1 cellular context compared by ENCODE assay signal in the genomic region with DNA sequence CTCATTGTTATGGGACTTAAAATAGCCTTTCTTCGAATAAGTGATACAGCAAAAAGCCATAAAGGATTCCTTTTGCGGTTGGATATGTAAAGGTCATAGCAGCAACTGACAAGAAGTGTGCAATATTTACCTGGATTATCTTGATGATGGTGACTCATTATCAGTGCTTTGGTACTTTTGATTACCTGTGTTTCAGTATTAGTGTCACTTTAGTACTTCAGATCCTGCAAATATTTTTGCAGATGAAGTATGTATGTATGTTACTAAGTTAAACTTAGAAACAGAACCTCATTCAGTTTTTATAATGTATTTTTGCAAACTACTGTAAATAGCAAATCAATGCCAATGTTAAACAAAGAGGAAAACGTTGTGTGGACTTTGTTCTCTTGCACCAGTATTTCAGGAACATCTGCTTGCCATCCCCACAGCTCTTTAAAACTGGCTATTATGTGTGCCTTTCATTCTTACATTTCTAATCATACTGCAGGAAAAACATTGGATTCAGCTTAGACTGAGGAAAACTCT.
TF ChIP-seq lines count a peak whose summit lies in the region.

No MANE protein-coding gene starts in this region.

TF ChIP-seq in HepG2, 621 proteins besides CTCF, POLR2A, EP300 and RAD21 (continued from another document and continues in another):
- TF ChIP-seq SIX4 (CRISPR knock-in tag; IDR thresholded peaks at IDR 0.05) (no peak), THAP11 (CRISPR knock-in tag; IDR thresholded peaks at IDR 0.05) (peak; percentile 54), FOXM1 (CRISPR knock-in tag; IDR thresholded peaks at IDR 0.05) (no peak), PAF1 (CRISPR knock-in tag; IDR thresholded peaks at IDR 0.05) (no peak), ZKSCAN8 (CRISPR knock-in tag; IDR thresholded peaks at IDR 0.05; ENCODE audit: borderline replicate concordance) (0 out of 2 replicates have a peak, but pooled peaks have one; percentile 24), NFE2L2 (IDR thresholded peaks at IDR 0.05; ENCODE audit: low read length) (peak; percentile 68), ZNF143 (CRISPR knock-in tag; IDR thresholded peaks at IDR 0.05) (no peak), ZNF83 (CRISPR knock-in tag; IDR thresholded peaks at IDR 0.05; ENCODE audit: borderline replicate concordance) (no peak), IKZF1 (IDR thresholded peaks at IDR 0.05) (no peak), ZNF331 (CRISPR knock-in tag; IDR thresholded peaks at IDR 0.05) (peak; percentile 73), TCF12 (IDR thresholded peaks at IDR 0.05) (no peak), TCF12 (CRISPR knock-in tag; IDR thresholded peaks at IDR 0.05) (no peak; the same call in 1 of the 2 replicates), ZNF557 (CRISPR knock-in tag; IDR thresholded peaks at IDR 0.05) (no peak), FOXO1 (CRISPR knock-in tag; IDR thresholded peaks at IDR 0.05) (peak; percentile 62), GATA4 (IDR thresholded peaks at IDR 0.05; ENCODE audit: borderline replicate concordance, low read depth) (peak; percentile 92), ZNF552 (CRISPR knock-in tag; IDR thresholded peaks at IDR 0.05; ENCODE audit: borderline replicate concordance) (no peak), XBP1 (CRISPR knock-in tag; IDR thresholded peaks at IDR 0.05) (no peak), ZMYM2 (CRISPR knock-in tag; IDR thresholded peaks at IDR 0.05) (no peak), ZSCAN29 (CRISPR knock-in tag; conservative IDR thresholded peaks at IDR 0.05) (0 out of 2 replicates have a peak, but pooled peaks have one; percentile 32), NCOA2 (CRISPR knock-in tag; IDR thresholded peaks at IDR 0.05) (peak; percentile 89), ZNF136 (CRISPR knock-in tag; IDR thresholded peaks at IDR 0.05; ENCODE audit: low read depth) (no peak), ZIK1 (CRISPR knock-in tag; IDR thresholded peaks at IDR 0.05; ENCODE audit: borderline replicate concordance, low read depth) (no peak), MAFK (conservative IDR thresholded peaks at IDR 0.05 in 1 of 2, IDR thresholded peaks at IDR 0.05 in 1 of 2; ENCODE audit: low read length in 2 of 2) (no peak), ZNF383 (CRISPR knock-in tag; IDR thresholded peaks at IDR 0.05; ENCODE audit: borderline replicate concordance) (no peak), SMC3 (IDR thresholded peaks at IDR 0.05; ENCODE audit: low read length) (no peak), ZNF205 (CRISPR knock-in tag; IDR thresholded peaks at IDR 0.05) (peak; percentile 31; the same call in 1 of the 2 replicates), ZNF788 (CRISPR knock-in tag; IDR thresholded peaks at IDR 0.05; ENCODE audit: borderline replicate concordance) (no peak), ZNF709 (CRISPR knock-in tag; IDR thresholded peaks at IDR 0.05) (no peak), TAF15 (IDR thresholded peaks at IDR 0.05; ENCODE audit: low read depth, low read length, poor library complexity, severe bottlenecking) (no peak), ZMYM4 (CRISPR knock-in tag; IDR thresholded peaks at IDR 0.05) (no peak; the same call in 1 of the 2 replicates), ELF4 (CRISPR knock-in tag; IDR thresholded peaks at IDR 0.05; ENCODE audit: borderline replicate concordance) (no peak), ZEB1 (IDR thresholded peaks at IDR 0.05; ENCODE audit: insufficient replicate concordance, low read depth) (peak; percentile 62), HNRNPUL1 (IDR thresholded peaks at IDR 0.05; ENCODE audit: low read depth, low read length) (no peak), MXD4 (CRISPR knock-in tag; IDR thresholded peaks at IDR 0.05) (no peak), ZSCAN31 (CRISPR knock-in tag; IDR thresholded peaks at IDR 0.05; ENCODE audit: low read depth) (no peak), PRMT3 (CRISPR knock-in tag; IDR thresholded peaks at IDR 0.05; ENCODE audit: borderline replicate concordance, low read depth) (no peak), ZSCAN30 (CRISPR knock-in tag; IDR thresholded peaks at IDR 0.05) (no peak), KAT8 (CRISPR knock-in tag; IDR thresholded peaks at IDR 0.05) (peak; percentile 68), ZNF768 (CRISPR knock-in tag; IDR thresholded peaks at IDR 0.05) (no peak), FOSL1 (CRISPR knock-in tag; IDR thresholded peaks at IDR 0.05; ENCODE audit: borderline replicate concordance) (peak; percentile 94)
- TF ChIP-seq, protein P1, sequence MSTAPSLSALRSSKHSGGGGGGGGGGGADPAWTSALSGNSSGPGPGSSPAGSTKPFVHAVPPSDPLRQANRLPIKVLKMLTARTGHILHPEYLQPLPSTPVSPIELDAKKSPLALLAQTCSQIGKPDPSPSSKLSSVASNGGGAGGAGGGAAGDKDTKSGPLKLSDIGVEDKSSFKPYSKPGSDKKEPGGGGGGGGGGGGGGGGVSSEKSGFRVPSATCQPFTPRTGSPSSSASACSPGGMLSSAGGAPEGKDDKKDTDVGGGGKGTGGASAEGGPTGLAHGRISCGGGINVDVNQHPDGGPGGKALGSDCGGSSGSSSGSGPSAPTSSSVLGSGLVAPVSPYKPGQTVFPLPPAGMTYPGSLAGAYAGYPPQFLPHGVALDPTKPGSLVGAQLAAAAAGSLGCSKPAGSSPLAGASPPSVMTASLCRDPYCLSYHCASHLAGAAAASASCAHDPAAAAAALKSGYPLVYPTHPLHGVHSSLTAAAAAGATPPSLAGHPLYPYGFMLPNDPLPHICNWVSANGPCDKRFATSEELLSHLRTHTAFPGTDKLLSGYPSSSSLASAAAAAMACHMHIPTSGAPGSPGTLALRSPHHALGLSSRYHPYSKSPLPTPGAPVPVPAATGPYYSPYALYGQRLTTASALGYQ (CRISPR knock-in tag; IDR thresholded peaks at IDR 0.05): peak; percentile 83
- TF ChIP-seq, protein P2, sequence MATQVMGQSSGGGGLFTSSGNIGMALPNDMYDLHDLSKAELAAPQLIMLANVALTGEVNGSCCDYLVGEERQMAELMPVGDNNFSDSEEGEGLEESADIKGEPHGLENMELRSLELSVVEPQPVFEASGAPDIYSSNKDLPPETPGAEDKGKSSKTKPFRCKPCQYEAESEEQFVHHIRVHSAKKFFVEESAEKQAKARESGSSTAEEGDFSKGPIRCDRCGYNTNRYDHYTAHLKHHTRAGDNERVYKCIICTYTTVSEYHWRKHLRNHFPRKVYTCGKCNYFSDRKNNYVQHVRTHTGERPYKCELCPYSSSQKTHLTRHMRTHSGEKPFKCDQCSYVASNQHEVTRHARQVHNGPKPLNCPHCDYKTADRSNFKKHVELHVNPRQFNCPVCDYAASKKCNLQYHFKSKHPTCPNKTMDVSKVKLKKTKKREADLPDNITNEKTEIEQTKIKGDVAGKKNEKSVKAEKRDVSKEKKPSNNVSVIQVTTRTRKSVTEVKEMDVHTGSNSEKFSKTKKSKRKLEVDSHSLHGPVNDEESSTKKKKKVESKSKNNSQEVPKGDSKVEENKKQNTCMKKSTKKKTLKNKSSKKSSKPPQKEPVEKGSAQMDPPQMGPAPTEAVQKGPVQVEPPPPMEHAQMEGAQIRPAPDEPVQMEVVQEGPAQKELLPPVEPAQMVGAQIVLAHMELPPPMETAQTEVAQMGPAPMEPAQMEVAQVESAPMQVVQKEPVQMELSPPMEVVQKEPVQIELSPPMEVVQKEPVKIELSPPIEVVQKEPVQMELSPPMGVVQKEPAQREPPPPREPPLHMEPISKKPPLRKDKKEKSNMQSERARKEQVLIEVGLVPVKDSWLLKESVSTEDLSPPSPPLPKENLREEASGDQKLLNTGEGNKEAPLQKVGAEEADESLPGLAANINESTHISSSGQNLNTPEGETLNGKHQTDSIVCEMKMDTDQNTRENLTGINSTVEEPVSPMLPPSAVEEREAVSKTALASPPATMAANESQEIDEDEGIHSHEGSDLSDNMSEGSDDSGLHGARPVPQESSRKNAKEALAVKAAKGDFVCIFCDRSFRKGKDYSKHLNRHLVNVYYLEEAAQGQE (IDR thresholded peaks at IDR 0.05; ENCODE audit: borderline replicate concordance in 1 of 2, low read depth in 1 of 2, low read length in 2 of 2): no peak
- TF ChIP-seq, protein P3, sequence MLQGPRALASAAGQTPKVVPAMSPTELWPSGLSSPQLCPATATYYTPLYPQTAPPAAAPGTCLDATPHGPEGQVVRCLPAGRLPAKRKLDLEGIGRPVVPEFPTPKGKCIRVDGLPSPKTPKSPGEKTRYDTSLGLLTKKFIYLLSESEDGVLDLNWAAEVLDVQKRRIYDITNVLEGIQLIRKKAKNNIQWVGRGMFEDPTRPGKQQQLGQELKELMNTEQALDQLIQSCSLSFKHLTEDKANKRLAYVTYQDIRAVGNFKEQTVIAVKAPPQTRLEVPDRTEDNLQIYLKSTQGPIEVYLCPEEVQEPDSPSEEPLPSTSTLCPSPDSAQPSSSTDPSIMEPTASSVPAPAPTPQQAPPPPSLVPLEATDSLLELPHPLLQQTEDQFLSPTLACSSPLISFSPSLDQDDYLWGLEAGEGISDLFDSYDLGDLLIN (CRISPR knock-in tag; IDR thresholded peaks at IDR 0.05; ENCODE audit: borderline replicate concordance): no peak
- TF ChIP-seq, protein P4, sequence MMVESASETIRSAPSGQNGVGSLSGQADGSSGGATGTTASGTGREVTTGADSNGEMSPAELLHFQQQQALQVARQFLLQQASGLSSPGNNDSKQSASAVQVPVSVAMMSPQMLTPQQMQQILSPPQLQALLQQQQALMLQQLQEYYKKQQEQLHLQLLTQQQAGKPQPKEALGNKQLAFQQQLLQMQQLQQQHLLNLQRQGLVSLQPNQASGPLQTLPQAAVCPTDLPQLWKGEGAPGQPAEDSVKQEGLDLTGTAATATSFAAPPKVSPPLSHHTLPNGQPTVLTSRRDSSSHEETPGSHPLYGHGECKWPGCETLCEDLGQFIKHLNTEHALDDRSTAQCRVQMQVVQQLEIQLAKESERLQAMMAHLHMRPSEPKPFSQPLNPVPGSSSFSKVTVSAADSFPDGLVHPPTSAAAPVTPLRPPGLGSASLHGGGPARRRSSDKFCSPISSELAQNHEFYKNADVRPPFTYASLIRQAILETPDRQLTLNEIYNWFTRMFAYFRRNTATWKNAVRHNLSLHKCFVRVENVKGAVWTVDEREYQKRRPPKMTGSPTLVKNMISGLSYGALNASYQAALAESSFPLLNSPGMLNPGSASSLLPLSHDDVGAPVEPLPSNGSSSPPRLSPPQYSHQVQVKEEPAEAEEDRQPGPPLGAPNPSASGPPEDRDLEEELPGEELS (CRISPR knock-in tag; IDR thresholded peaks at IDR 0.05): peak; percentile 85
- TF ChIP-seq, protein P5, sequence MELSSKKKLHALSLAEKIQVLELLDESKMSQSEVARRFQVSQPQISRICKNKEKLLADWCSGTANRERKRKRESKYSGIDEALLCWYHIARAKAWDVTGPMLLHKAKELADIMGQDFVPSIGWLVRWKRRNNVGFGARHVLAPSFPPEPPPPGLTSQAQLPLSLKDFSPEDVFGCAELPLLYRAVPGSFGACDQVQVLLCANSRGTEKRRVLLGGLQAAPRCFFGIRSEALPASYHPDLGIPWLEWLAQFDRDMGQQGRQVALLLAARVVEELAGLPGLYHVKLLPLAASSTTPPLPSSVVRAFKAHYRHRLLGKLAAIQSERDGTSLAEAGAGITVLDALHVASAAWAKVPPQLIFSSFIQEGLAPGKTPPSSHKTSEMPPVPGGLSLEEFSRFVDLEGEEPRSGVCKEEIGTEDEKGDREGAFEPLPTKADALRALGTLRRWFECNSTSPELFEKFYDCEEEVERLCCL (CRISPR knock-in tag; IDR thresholded peaks at IDR 0.05; ENCODE audit: borderline replicate concordance): no peak
- TF ChIP-seq, protein P6, sequence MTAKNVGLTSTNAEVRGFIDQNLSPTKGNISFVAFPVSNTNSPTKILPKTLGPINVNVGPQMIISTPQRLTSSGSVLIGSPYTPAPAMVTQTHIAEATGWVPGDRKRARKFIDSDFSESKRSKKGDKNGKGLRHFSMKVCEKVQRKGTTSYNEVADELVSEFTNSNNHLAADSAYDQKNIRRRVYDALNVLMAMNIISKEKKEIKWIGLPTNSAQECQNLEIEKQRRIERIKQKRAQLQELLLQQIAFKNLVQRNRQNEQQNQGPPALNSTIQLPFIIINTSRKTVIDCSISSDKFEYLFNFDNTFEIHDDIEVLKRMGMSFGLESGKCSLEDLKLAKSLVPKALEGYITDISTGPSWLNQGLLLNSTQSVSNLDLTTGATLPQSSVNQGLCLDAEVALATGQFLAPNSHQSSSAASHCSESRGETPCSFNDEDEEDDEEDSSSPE (CRISPR knock-in tag; IDR thresholded peaks at IDR 0.05): no peak
- TF ChIP-seq, protein P7, sequence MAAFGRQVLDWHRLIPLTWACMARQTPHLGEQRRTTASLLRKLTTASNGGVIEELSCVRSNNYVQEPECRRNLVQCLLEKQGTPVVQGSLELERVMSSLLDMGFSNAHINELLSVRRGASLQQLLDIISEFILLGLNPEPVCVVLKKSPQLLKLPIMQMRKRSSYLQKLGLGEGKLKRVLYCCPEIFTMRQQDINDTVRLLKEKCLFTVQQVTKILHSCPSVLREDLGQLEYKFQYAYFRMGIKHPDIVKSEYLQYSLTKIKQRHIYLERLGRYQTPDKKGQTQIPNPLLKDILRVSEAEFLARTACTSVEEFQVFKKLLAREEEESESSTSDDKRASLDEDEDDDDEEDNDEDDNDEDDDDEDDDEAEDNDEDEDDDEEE (CRISPR knock-in tag; IDR thresholded peaks at IDR 0.05): no peak
- TF ChIP-seq, protein P8, sequence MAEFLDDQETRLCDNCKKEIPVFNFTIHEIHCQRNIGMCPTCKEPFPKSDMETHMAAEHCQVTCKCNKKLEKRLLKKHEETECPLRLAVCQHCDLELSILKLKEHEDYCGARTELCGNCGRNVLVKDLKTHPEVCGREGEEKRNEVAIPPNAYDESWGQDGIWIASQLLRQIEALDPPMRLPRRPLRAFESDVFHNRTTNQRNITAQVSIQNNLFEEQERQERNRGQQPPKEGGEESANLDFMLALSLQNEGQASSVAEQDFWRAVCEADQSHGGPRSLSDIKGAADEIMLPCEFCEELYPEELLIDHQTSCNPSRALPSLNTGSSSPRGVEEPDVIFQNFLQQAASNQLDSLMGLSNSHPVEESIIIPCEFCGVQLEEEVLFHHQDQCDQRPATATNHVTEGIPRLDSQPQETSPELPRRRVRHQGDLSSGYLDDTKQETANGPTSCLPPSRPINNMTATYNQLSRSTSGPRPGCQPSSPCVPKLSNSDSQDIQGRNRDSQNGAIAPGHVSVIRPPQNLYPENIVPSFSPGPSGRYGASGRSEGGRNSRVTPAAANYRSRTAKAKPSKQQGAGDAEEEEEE (CRISPR knock-in tag; IDR thresholded peaks at IDR 0.05; ENCODE audit: borderline replicate concordance): no peak
- TF ChIP-seq, protein P9, sequence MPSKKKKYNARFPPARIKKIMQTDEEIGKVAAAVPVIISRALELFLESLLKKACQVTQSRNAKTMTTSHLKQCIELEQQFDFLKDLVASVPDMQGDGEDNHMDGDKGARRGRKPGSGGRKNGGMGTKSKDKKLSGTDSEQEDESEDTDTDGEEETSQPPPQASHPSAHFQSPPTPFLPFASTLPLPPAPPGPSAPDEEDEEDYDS (CRISPR knock-in tag; IDR thresholded peaks at IDR 0.05): no peak
- TF ChIP-seq, protein P10, sequence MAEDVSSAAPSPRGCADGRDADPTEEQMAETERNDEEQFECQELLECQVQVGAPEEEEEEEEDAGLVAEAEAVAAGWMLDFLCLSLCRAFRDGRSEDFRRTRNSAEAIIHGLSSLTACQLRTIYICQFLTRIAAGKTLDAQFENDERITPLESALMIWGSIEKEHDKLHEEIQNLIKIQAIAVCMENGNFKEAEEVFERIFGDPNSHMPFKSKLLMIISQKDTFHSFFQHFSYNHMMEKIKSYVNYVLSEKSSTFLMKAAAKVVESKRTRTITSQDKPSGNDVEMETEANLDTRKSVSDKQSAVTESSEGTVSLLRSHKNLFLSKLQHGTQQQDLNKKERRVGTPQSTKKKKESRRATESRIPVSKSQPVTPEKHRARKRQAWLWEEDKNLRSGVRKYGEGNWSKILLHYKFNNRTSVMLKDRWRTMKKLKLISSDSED (CRISPR knock-in tag; IDR thresholded peaks at IDR 0.05): no peak
